In genomic region chr1:32984090-32984828, GRCh38 we compare ENCODE assay signal across 11 cellular contexts. TPM values are rescaled to one million over a fixed set of nuclear protein-coding genes. Genes with fewer than 3 reads are reported as not detected.
A peak's percentile ranks its signal among the peaks of the same experiment; 100 is the strongest.
DNase-seq lines count a peak whose midpoint lies in the region; ATAC-seq and TF ChIP-seq lines count a peak whose summit lies in the region.
"Had no signal": no experiment of that assay in that cellular context is flagged by ENCODE, and none has a peak within 500 bp of the region (broad histone marks: within the 10 kb centered on the region; RNA-seq: fewer than 3 reads in every experiment).

No MANE protein-coding gene starts in this region.

- H3K4me2 ChIP-seq in mammary epithelial cell (ENCODE audit: insufficient read depth, low read depth, low read length), result no peak overlapping the region

- H3K4me1 Mint-ChIP-seq in natural killer cell treated with Interleukin-12 subunit alpha and Interleukin-12 subunit beta and Interleukin-15 and Interleukin-18, amount 100 ng/mL, for 72 hours (ENCODE audit: low read depth in 2 of 2), result peaks cover 55 to 66% of the 10 kb centered on the region in 2 donors
- H3K4me1 Mint-ChIP-seq in natural killer cell, result peaks cover 20 to 26% of the 10 kb centered on the region in 2 donors
- H3K4me1 Mint-ChIP-seq in activated T-helper 1 cell treated with anti-CD3 and anti-CD28 coated beads, Interleukin-12 subunit alpha, Interleukin-12 subunit beta, Interleukin-2, Interleukin-4 antibody, amounts not matched to agents 30 ng/mL and 10 ng/mL and 1 ng/mL, durations not matched to agents 14 hours and 24 hours and 36 hours (ENCODE audit: low read depth), result peaks cover 90% of the 10 kb centered on the region

- dilution Hi-C loops in mammary epithelial cell (cut with HindIII; ENCODE audit: low sequenced_read_pairs), result no loop called here

- peaks cover 3% of the 10 kb centered on the region for H3K9me3 Mint-ChIP-seq in natural killer cell treated with Interleukin-12 subunit alpha and Interleukin-12 subunit beta and Interleukin-15 and Interleukin-18, amount 100 ng/mL, for 72 hours
- H3K9me3 Mint-ChIP-seq in natural killer cell, result no peaks in the 10 kb centered on the region
- H3K9me3 Mint-ChIP-seq in activated T-helper 1 cell treated with anti-CD3 and anti-CD28 coated beads, Interleukin-12 subunit alpha, Interleukin-12 subunit beta, Interleukin-2, Interleukin-4 antibody, amounts not matched to agents 30 ng/mL and 10 ng/mL and 1 ng/mL, durations not matched to agents 14 hours and 24 hours and 36 hours, result no peaks in the 10 kb centered on the region
- H3K9me3 Mint-ChIP-seq: memory B cell had no signal

- no peak for TF ChIP-seq POLR2A in thyroid gland (IDR thresholded peaks at IDR 0.05)

- no peaks in the 10 kb centered on the region for H3K27me3 Mint-ChIP-seq in natural killer cell treated with Interleukin-12 subunit alpha and Interleukin-12 subunit beta and Interleukin-15 and Interleukin-18, amount 100 ng/mL, for 72 hours
- no peaks in the 10 kb centered on the region for H3K27me3 Mint-ChIP-seq in natural killer cell (ENCODE audit: low read depth in 2 of 2)
- no peaks in the 10 kb centered on the region for H3K27me3 Mint-ChIP-seq in activated T-helper 1 cell treated with anti-CD3 and anti-CD28 coated beads, Interleukin-12 subunit alpha, Interleukin-12 subunit beta, Interleukin-2, Interleukin-4 antibody, amounts not matched to agents 30 ng/mL and 10 ng/mL and 1 ng/mL, durations not matched to agents 14 hours and 24 hours and 36 hours (ENCODE audit: insufficient read depth)
- H3K27me3 Mint-ChIP-seq: memory B cell had no signal

- 63% methylated on average over 5 of the region's 5 CpGs for WGBS in right cardiac atrium
- WGBS in mammary epithelial cell (ENCODE audit: low coverage, missing lambda C conversion rate), result 78% methylated on average over 4 of the region's 5 CpGs
- WGBS in thyroid gland, 2 donors, result 83 to 85% methylated on average over 5 of the region's 5 CpGs

- H2AFZ ChIP-seq in mammary epithelial cell (ENCODE audit: low read depth, low read length), result no peak overlapping the region

- BruUV-seq in mammary epithelial cell (replicated peaks; lab: Mats Ljungman, UMichigan), result no TSS peak

- in situ Hi-C loops in mammary epithelial cell (cut with MboI; ENCODE audit: low sequenced_read_pairs in 2 of 2), result no loop called here

- H3K36me3 Mint-ChIP-seq in natural killer cell treated with Interleukin-12 subunit alpha and Interleukin-12 subunit beta and Interleukin-15 and Interleukin-18, amount 100 ng/mL, for 72 hours, result peaks cover 6% of the 10 kb centered on the region
- H3K36me3 Mint-ChIP-seq in natural killer cell, result no peaks in the 10 kb centered on the region
- peaks cover 19% of the 10 kb centered on the region for H3K36me3 Mint-ChIP-seq in activated T-helper 1 cell treated with anti-CD3 and anti-CD28 coated beads, Interleukin-12 subunit alpha, Interleukin-12 subunit beta, Interleukin-2, Interleukin-4 antibody, amounts not matched to agents 30 ng/mL and 10 ng/mL and 1 ng/mL, durations not matched to agents 14 hours and 24 hours and 36 hours (ENCODE audit: low read depth)
- H3K36me3 Mint-ChIP-seq: memory B cell had no signal

- CTCF ChIA-PET in mammary epithelial cell (lab: Charles Lee; ENCODE audit: low non-redundant PET), result no interaction called here

- no peak for TF ChIP-seq CTCF in natural killer cell (IDR thresholded peaks at IDR 0.05)
- TF ChIP-seq CTCF in mammary epithelial cell (conservative IDR thresholded peaks at IDR 0.05 in 1 of 2, IDR thresholded peaks at IDR 0.05 in 1 of 2; ENCODE audit: extremely low read depth in 1 of 2, insufficient read depth in 1 of 2, low read depth in 1 of 2, low read length in 2 of 2), result no peak
- no peak for TF ChIP-seq CTCF in thyroid gland (IDR thresholded peaks at IDR 0.05)

- peak overlapping the region; percentile 66 to 96 for H3K27ac Mint-ChIP-seq in natural killer cell treated with Interleukin-12 subunit alpha and Interleukin-12 subunit beta and Interleukin-15 and Interleukin-18, amount 100 ng/mL, for 72 hours
- H3K27ac Mint-ChIP-seq in natural killer cell, result no peak overlapping the region
- peak overlapping the region; percentile 92 for H3K27ac Mint-ChIP-seq in activated T-helper 1 cell treated with anti-CD3 and anti-CD28 coated beads, Interleukin-12 subunit alpha, Interleukin-12 subunit beta, Interleukin-2, Interleukin-4 antibody, amounts not matched to agents 30 ng/mL and 10 ng/mL and 1 ng/mL, durations not matched to agents 14 hours and 24 hours and 36 hours
- H3K27ac Mint-ChIP-seq: memory B cell had no signal

- H3K36me3 ChIP-seq in mammary epithelial cell (ENCODE audit: insufficient read depth, low read length), result no peaks in the 10 kb centered on the region
- H3K36me3 ChIP-seq in thyroid gland, result no peaks in the 10 kb centered on the region

- H3K27ac ChIP-seq in right cardiac atrium (ENCODE audit: low read length) (no peak overlapping the region), mammary epithelial cell (ENCODE audit: insufficient read depth, low read depth, low read length) (no peak overlapping the region), thyroid gland (no peak overlapping the region)
- H3K27ac ChIP-seq: HL-60 had no signal

- ATAC-seq in natural killer cell treated with Interleukin-12 subunit alpha and Interleukin-12 subunit beta and Interleukin-15 and Interleukin-18, amount 100 ng/mL, for 72 hours, result peak; percentile 2 to 30
- ATAC-seq in natural killer cell, result no peak
- peak in 1 of 2 donors; percentile 15 for ATAC-seq in right cardiac atrium
- ATAC-seq in HG02970 (IDR thresholded peaks at IDR 0.05; ENCODE audit: low FRiP score, unreplicated experiment), result no peak

- intact Hi-C loops in natural killer cell (cut with micrococcal nuclease), result no loop called here
- intact Hi-C loops in activated T-helper 1 cell treated with anti-CD3 and anti-CD28 coated beads, Interleukin-12 subunit alpha, Interleukin-12 subunit beta, Interleukin-2, Interleukin-4 antibody, amounts not matched to agents 30 ng/mL and 10 ng/mL and 1 ng/mL, durations not matched to agents 14 hours and 24 hours and 36 hours (cut with micrococcal nuclease), result loop anchor here (5.0 to 10.0 kb wide), 3 partner anchors 167 to 729 kb away; partner anchors contain the start of genes LCK, S100PBP and YARS1
- intact Hi-C loops in right cardiac atrium (cut with DNase I), result no loop called here
- intact Hi-C loops in mammary epithelial cell (cut with micrococcal nuclease), result no loop called here
- intact Hi-C loops in thyroid gland (cut with DNase I), result no loop called here

- H3K9ac ChIP-seq in mammary epithelial cell (ENCODE audit: insufficient read depth, low read length), result no peak overlapping the region

- H3K4me1 ChIP-seq in right cardiac atrium (ENCODE audit: control insufficient read depth, insufficient read depth, low read length) (peaks cover 6% of the 10 kb centered on the region), mammary epithelial cell (ENCODE audit: insufficient read depth, low read length) (peaks cover 29% of the 10 kb centered on the region), thyroid gland (peaks cover 12 to 28% of the 10 kb centered on the region in 2 donors)

- no peaks in the 10 kb centered on the region for H4K20me1 ChIP-seq in mammary epithelial cell (ENCODE audit: insufficient read depth, low read length)

- peak; percentile 53 for DNase-seq in natural killer cell treated with Interleukin-12 subunit alpha and Interleukin-12 subunit beta and Interleukin-15 and Interleukin-18, amount 100 ng/mL, for 72 hours (ENCODE audit: low spot score)
- DNase-seq in natural killer cell (no peak), right cardiac atrium (peak in 2 of 3 donors; percentile 55 to 60), mammary epithelial cell (no peak), mucosa of gallbladder (ENCODE audit: low spot score) (no peak), thyroid gland (no peak)
- DNase-seq in activated T-helper 1 cell treated with anti-CD3 and anti-CD28 coated beads, Interleukin-12 subunit alpha, Interleukin-12 subunit beta, Interleukin-2, Interleukin-4 antibody, amounts not matched to agents 30 ng/mL and 10 ng/mL and 1 ng/mL, durations not matched to agents 14 hours and 24 hours and 36 hours (ENCODE audit: low spot score), result peak; percentile 71
- DNase-seq: NCI-H446 had no signal

- H3K27me3 ChIP-seq in right cardiac atrium (ENCODE audit: control insufficient read depth, insufficient read depth) (no peaks in the 10 kb centered on the region), mammary epithelial cell (ENCODE audit: insufficient read depth, low read length) (no peaks in the 10 kb centered on the region), thyroid gland (no peaks in the 10 kb centered on the region)

- H3K79me2 ChIP-seq in mammary epithelial cell (ENCODE audit: insufficient read depth, low read length), result no peaks in the 10 kb centered on the region

- H3K4me3 Mint-ChIP-seq in natural killer cell treated with Interleukin-12 subunit alpha and Interleukin-12 subunit beta and Interleukin-15 and Interleukin-18, amount 100 ng/mL, for 72 hours, result peak overlapping the region; percentile 49
- H3K4me3 Mint-ChIP-seq in natural killer cell, result no peak overlapping the region
- H3K4me3 Mint-ChIP-seq in activated T-helper 1 cell treated with anti-CD3 and anti-CD28 coated beads, Interleukin-12 subunit alpha, Interleukin-12 subunit beta, Interleukin-2, Interleukin-4 antibody, amounts not matched to agents 30 ng/mL and 10 ng/mL and 1 ng/mL, durations not matched to agents 14 hours and 24 hours and 36 hours, result peak overlapping the region; percentile 43
- H3K4me3 Mint-ChIP-seq: memory B cell had no signal

- H3K9me3 ChIP-seq in right cardiac atrium (ENCODE audit: control insufficient read depth, low read length) (no peaks in the 10 kb centered on the region), mammary epithelial cell (replicated peaks; ENCODE audit: insufficient read depth, low read length) (no peaks in the 10 kb centered on the region), thyroid gland (no peaks in the 10 kb centered on the region)

- no peak overlapping the region for H3K4me3 ChIP-seq in right cardiac atrium (ENCODE audit: low read length)
- H3K4me3 ChIP-seq in mammary epithelial cell (replicated peaks in 1 of 3; ENCODE audit: insufficient read depth in 1 of 3, low read depth in 2 of 3, low read length in 3 of 3), result no peak overlapping the region
- H3K4me3 ChIP-seq in thyroid gland (replicated peaks in 1 of 3), result no peak overlapping the region

RNA-seq across cellular contexts. Expression of gene RNF19B, which starts 19.6 kb away (rescaled TPM):
- total RNA-seq in natural killer cell treated with Interleukin-12 subunit alpha and Interleukin-12 subunit beta and Interleukin-15 and Interleukin-18, amount 100 ng/mL, for 72 hours, result 100 to 1,000 TPM in 1 of 2 donors, 10 to 100 TPM in 1; 92.0 to 246 TPM
- total RNA-seq in natural killer cell (100 to 1,000 TPM in 1 of 3 donors, 10 to 100 TPM in 2; 44.2 to 110 (median 54.3) TPM), right cardiac atrium (10 to 100 TPM in 3 of 4 donors, 1 to 10 TPM in 1; 9.8 to 12.5 (median 11.3) TPM), mammary epithelial cell (10 to 100 TPM; 30.5 to 62.4 TPM), mucosa of gallbladder (31.4 TPM), thyroid gland (10 to 100 TPM; 13.6 to 24.6 (median 22.4) TPM)
- total RNA-seq in activated T-helper 1 cell treated with anti-CD3 and anti-CD28 coated beads, Interleukin-12 subunit alpha, Interleukin-12 subunit beta, Interleukin-2, Interleukin-4 antibody, amounts not matched to agents 30 ng/mL and 10 ng/mL and 1 ng/mL, durations not matched to agents 14 hours and 24 hours and 36 hours, result 52.1 and 56.5 TPM in 2 replicates
- polyA plus RNA-seq in right cardiac atrium (3.8 TPM), mammary epithelial cell (32.3 TPM)
- polyA minus RNA-seq in mammary epithelial cell, result 38.2 TPM

RNA-seq across cellular contexts. Expression of gene AK2, which starts 52.4 kb away (rescaled TPM):
- 100 to 1,000 TPM; 379 to 475 TPM for total RNA-seq in natural killer cell treated with Interleukin-12 subunit alpha and Interleukin-12 subunit beta and Interleukin-15 and Interleukin-18, amount 100 ng/mL, for 72 hours
- 10 to 100 TPM; 64.8 to 94.0 (median 67.1) TPM for total RNA-seq in natural killer cell
- 387 and 400 TPM in 2 replicates for total RNA-seq in activated T-helper 1 cell treated with anti-CD3 and anti-CD28 coated beads, Interleukin-12 subunit alpha, Interleukin-12 subunit beta, Interleukin-2, Interleukin-4 antibody, amounts not matched to agents 30 ng/mL and 10 ng/mL and 1 ng/mL, durations not matched to agents 14 hours and 24 hours and 36 hours
- 100 to 1,000 TPM; 114 to 143 (median 130) TPM for total RNA-seq in right cardiac atrium
- 149 TPM for polyA plus RNA-seq in right cardiac atrium
- 100 to 1,000 TPM; 157 to 217 TPM for total RNA-seq in mammary epithelial cell
- polyA plus RNA-seq in mammary epithelial cell, result 221 TPM
- polyA minus RNA-seq in mammary epithelial cell, result 146 TPM
- 130 TPM for total RNA-seq in mucosa of gallbladder
- 100 to 1,000 TPM; 214 to 308 (median 256) TPM for total RNA-seq in thyroid gland

Comparison
In these comparisons a context has a peak if more than half of its experiments do, and no peak if none do; other contexts are left out.
1. ATAC-seq: peak in natural killer cell treated with Interleukin-12 subunit alpha and Interleukin-12 subunit beta and Interleukin-15 and Interleukin-18, amount 100 ng/mL, for 72 hours (2 of 2); none in natural killer cell (0 of 3) and HG02970 (single experiment).
2. DNase-seq: peak in natural killer cell treated with Interleukin-12 subunit alpha and Interleukin-12 subunit beta and Interleukin-15 and Interleukin-18, amount 100 ng/mL, for 72 hours (single experiment), activated T-helper 1 cell treated with anti-CD3 and anti-CD28 coated beads, Interleukin-12 subunit alpha, Interleukin-12 subunit beta, Interleukin-2, Interleukin-4 antibody, amounts not matched to agents 30 ng/mL and 10 ng/mL and 1 ng/mL, durations not matched to agents 14 hours and 24 hours and 36 hours (single experiment) and right cardiac atrium (2 of 3); none in natural killer cell (single experiment), mammary epithelial cell (single experiment), mucosa of gallbladder (single experiment) and thyroid gland (0 of 2).
3. H3K27ac Mint-ChIP-seq: peak in natural killer cell treated with Interleukin-12 subunit alpha and Interleukin-12 subunit beta and Interleukin-15 and Interleukin-18, amount 100 ng/mL, for 72 hours (2 of 2) and activated T-helper 1 cell treated with anti-CD3 and anti-CD28 coated beads, Interleukin-12 subunit alpha, Interleukin-12 subunit beta, Interleukin-2, Interleukin-4 antibody, amounts not matched to agents 30 ng/mL and 10 ng/mL and 1 ng/mL, durations not matched to agents 14 hours and 24 hours and 36 hours (single experiment); none in natural killer cell (0 of 2).